36 cellular contexts compared by ENCODE assay signal in genomic region chr2:101372792-101373191, GRCh38. TPM values are rescaled to one million over a fixed set of nuclear protein-coding genes. Genes with fewer than 3 reads are reported as not detected.
"Had no signal": no experiment of that assay in that cellular context is flagged by ENCODE, and none has a peak within 500 bp of the region (broad histone marks: within the 10 kb centered on the region; RNA-seq: fewer than 3 reads in every experiment).

No MANE protein-coding gene starts in this region.

- DNase-seq: Kasumi-1, MG63, MM.1S, MV-4-11, NCI-H1048, NCI-H1092, NCI-H1092 treated with DMSO at 0.1 percent for 48 hours, NCI-H1105, NCI-H1105 treated with DMSO at 0.1 percent for 48 hours, NCI-H1417, NCI-H1417 treated with DMSO at 0.1 percent for 48 hours, NCI-H1436, NCI-H1436 treated with DMSO at 0.1 percent for 48 hours, NCI-H146, NCI-H1694, NCI-H1694 treated with DMSO at 0.1 percent for 48 hours, NCI-H187, NCI-H187 treated with DMSO at 0.1 percent for 48 hours, NCI-H1930, NCI-H2029, NCI-H2029 treated with DMSO at 0.1 percent for 48 hours, NCI-H2081, NCI-H2081 treated with DMSO at 0.1 percent for 48 hours, NCI-H2107, NCI-H2171, NCI-H2171 treated with DMSO at 0.1 percent for 48 hours, NCI-H2227 treated with DMSO at 0.1 percent for 48 hours, NCI-H226, NCI-H345, NCI-H446, NCI-H446 treated with DMSO at 0.1 percent for 48 hours, NCI-H510A, NCI-H510A treated with DMSO at 0.1 percent for 48 hours, NCI-H524, NCI-H524 treated with DMSO at 0.1 percent for 48 hours had no signal

- H3K36me3 ChIP-seq: MG63 had no signal

- H3K27me3 ChIP-seq: MG63 had no signal

- H3K4me3 ChIP-seq: MG63 had no signal

RNA-seq across cellular contexts. Expression of gene CREG2, which starts 14.5 kb away (rescaled TPM):
- total RNA-seq: MCF 10A had no signal
